ENCODE assay signal across 8 cellular contexts in the genomic region with DNA sequence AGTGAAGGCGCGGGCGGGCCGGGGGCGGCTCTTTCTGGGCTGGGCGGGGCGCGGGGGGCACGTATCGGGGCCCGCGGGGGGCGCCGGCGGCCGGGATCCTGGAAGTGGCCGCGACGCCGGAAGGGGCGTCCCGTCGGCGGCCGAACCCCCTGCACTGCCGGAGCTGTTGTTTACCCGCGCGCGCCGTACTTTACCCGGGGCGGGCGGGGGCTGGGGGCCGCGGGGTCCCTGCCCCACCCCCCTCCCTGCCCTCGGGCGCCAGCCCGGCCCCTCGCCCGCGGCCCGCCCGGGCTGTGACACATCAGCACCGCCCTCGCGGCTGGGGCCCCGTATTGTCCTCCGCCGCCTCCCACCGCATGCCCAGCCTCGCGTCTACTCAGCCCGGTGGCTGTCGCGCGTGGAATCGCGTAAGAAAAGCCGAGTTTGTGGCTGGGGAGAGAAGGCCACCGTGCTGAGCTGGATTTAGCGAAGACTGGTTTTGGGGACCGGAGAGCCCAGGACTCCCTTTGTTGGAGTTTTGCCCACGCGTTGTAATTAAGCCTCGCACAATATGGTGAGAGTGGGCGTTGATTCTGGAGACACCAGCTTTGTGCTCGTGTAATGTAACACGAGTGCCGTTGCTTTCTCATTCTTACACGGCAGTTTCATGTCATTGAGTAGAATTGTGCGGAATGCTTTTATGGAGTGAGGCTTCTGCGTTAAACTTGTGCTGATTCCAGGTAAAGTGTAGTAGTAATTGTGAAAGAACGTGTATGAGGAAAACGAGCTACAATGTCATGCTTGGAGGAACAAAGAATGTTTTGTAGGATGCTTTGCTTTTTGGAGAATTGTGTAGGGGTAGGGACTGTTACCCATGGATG. TPM values are rescaled to one million over a fixed set of nuclear protein-coding genes. Genes with fewer than 3 reads are reported as not detected.
DNase-seq lines count a peak whose midpoint lies in the region; ATAC-seq and TF ChIP-seq lines count a peak whose summit lies in the region.

No MANE protein-coding gene starts in this region.

- peak overlapping the region; percentile 74 for H4K91ac ChIP-seq in mesenchymal stem cell (ENCODE audit: low read length)

- H3K18ac ChIP-seq in mesenchymal stem cell (ENCODE audit: low read depth in 1 of 2, low read length in 2 of 2), result peak overlapping the region; percentile 92 to 98

- no peaks in the 10 kb centered on the region for H3K9me3 ChIP-seq in mesenchymal stem cell (ENCODE audit: control insufficient read depth, low read length)

- H4K8ac ChIP-seq in mesenchymal stem cell (ENCODE audit: low read length), result peak overlapping the region; percentile 78

- H2BK120ac ChIP-seq in mesenchymal stem cell (ENCODE audit: low read depth, low read length), result peak overlapping the region; percentile 95

- H2AK5ac ChIP-seq in mesenchymal stem cell (ENCODE audit: low read length, severe bottlenecking), result peak overlapping the region; percentile 60

- H3K4me1 ChIP-seq in mesenchymal stem cell (ENCODE audit: control insufficient read depth, insufficient read depth, low read depth, low read length), result peaks cover 10% of the 10 kb centered on the region

- peak overlapping the region; percentile 93 for H3K9ac ChIP-seq in mesenchymal stem cell (ENCODE audit: low read length)

- H3K4me2 ChIP-seq in mesenchymal stem cell (ENCODE audit: low read length, poor library complexity, severe bottlenecking), result peak overlapping the region; percentile 72

- H3K27ac ChIP-seq in mesenchymal stem cell (ENCODE audit: low read length, poor library complexity, severe bottlenecking), result peak overlapping the region; percentile 77

- WGBS in mesenchymal stem cell, result under 1% methylated on average over 39 of the region's 75 CpGs

- H2AFZ ChIP-seq in mesenchymal stem cell (ENCODE audit: low read depth, low read length), result no peak overlapping the region

- peak overlapping the region in 1 of 2 experiments; percentile 71 for H2BK12ac ChIP-seq in mesenchymal stem cell (ENCODE audit: low read length in 2 of 2)

- H2BK15ac ChIP-seq in mesenchymal stem cell (ENCODE audit: low read depth, poor library complexity, severe bottlenecking), result peak overlapping the region; percentile 36

- H3K23ac ChIP-seq in mesenchymal stem cell (ENCODE audit: low read length in 2 of 2), result peak overlapping the region in 1 of 2 experiments; percentile 3

- ATAC-seq in HG02759 (IDR thresholded peaks at IDR 0.05; ENCODE audit: unreplicated experiment) (peak; percentile 25), GM18873 (IDR thresholded peaks at IDR 0.05; ENCODE audit: low FRiP score, unreplicated experiment) (no peak)

- peak overlapping the region; percentile 93 for H2BK5ac ChIP-seq in mesenchymal stem cell (ENCODE audit: low read depth, low read length, poor library complexity, severe bottlenecking)

- TF ChIP-seq CTCF in GM12872 (IDR thresholded peaks at IDR 0.05; ENCODE audit: insufficient read depth, low read depth, low read length), result 0 out of 3 replicates have a peak, but pooled peaks have one; percentile 6

- H3K4ac ChIP-seq in mesenchymal stem cell (ENCODE audit: low read depth in 1 of 2, low read length in 2 of 2), result peak overlapping the region; percentile 39 to 56

- H3K4me3 ChIP-seq in mesenchymal stem cell (ENCODE audit: insufficient read depth in 1 of 2, low read depth in 1 of 2, low read length in 2 of 2), result peak overlapping the region; percentile 86 to 90

- H3K36me3 ChIP-seq in mesenchymal stem cell (ENCODE audit: control insufficient read depth in 1 of 2, insufficient read depth in 2 of 2, low read depth in 1 of 2, low read length in 2 of 2), result no peaks in the 10 kb centered on the region

- H3K79me1 ChIP-seq in mesenchymal stem cell (replicated peaks; ENCODE audit: low read length, poor library complexity, severe bottlenecking), result peaks cover 9% of the 10 kb centered on the region

- DNase-seq in NCI-H345 treated with DMSO at 0.1 percent for 48 hours (lab: John Stamatoyannopoulos, UW; ENCODE audit: unreplicated experiment), result peak; percentile 65
- peak; percentile 35 to 55 for DNase-seq in activated CD8-positive, alpha-beta memory T cell treated with anti-CD3 and anti-CD28 coated beads for 1 hour (ENCODE audit: extremely low read depth in 1 of 2, low read depth in 1 of 2)
- peak; percentile 44 for DNase-seq in effector CD8-positive, alpha-beta T cell (lab: John Stamatoyannopoulos, UW)
- DNase-seq in mesenchymal stem cell, result peak; percentile 70
- peak; percentile 52 for DNase-seq in stimulated activated CD8-positive, alpha-beta memory T cell treated with anti-CD3 and anti-CD28 coated beads, Interleukin-12 subunit alpha, Interleukin-12 subunit beta, amount 100 ng/mL, for 1 hour (ENCODE audit: low read depth)

- H3K27me3 ChIP-seq in mesenchymal stem cell (ENCODE audit: control insufficient read depth in 1 of 2, insufficient read depth in 1 of 2, low read length in 2 of 2), result no peaks in the 10 kb centered on the region

- peak overlapping the region in 1 of 2 experiments; percentile 93 for H3K14ac ChIP-seq in mesenchymal stem cell (ENCODE audit: low read length in 2 of 2)

RNA-seq across cellular contexts. Expression of a gene that starts 0.6 kb away (rescaled TPM):
- polyA plus RNA-seq in mesenchymal stem cell (2013, experiment 1 of 2), result 34.9 TPM
- 36.8 TPM for polyA plus RNA-seq in mesenchymal stem cell (2013, experiment 2 of 2)
